ENCODE assay signal across 11 cellular contexts in genomic region chr2:231068525-231069222, GRCh38. TPM values are rescaled to one million over a fixed set of nuclear protein-coding genes. Genes with fewer than 3 reads are reported as not detected.
DNase-seq lines count a peak whose midpoint lies in the region; ATAC-seq and TF ChIP-seq lines count a peak whose summit lies in the region.
"Had no signal": no experiment of that assay in that cellular context is flagged by ENCODE, and none has a peak within 500 bp of the region (broad histone marks: within the 10 kb centered on the region; RNA-seq: fewer than 3 reads in every experiment).

No MANE protein-coding gene starts in this region.

- peak overlapping the region in 1 of 2 donors; percentile 69 for H3K4me3 Mint-ChIP-seq in activated T-cell treated with anti-CD3 and anti-CD28 coated beads, Interleukin-2, amount 50 U/mL, for 72 hours
- H3K4me3 Mint-ChIP-seq: B cell; natural killer cell treated with Interleukin-12 subunit alpha and Interleukin-12 subunit beta and Interleukin-15 and Interleukin-18, amount 100 ng/mL, for 72 hours had no signal

- peak overlapping the region; percentile 89 for H3K27ac Mint-ChIP-seq in activated T-cell treated with anti-CD3 and anti-CD28 coated beads, Interleukin-2, amount 50 U/mL, for 72 hours
- H3K27ac Mint-ChIP-seq: B cell had no signal

- no peaks in the 10 kb centered on the region for H3K9me3 Mint-ChIP-seq in activated T-cell treated with anti-CD3 and anti-CD28 coated beads, Interleukin-2, amount 50 U/mL, for 72 hours
- H3K9me3 Mint-ChIP-seq: natural killer cell treated with Interleukin-12 subunit alpha and Interleukin-12 subunit beta and Interleukin-15 and Interleukin-18, amount 100 ng/mL, for 72 hours had no signal

- peak; percentile 29 to 31 for DNase-seq in activated T-cell treated with anti-CD3 and anti-CD28 coated beads, Interleukin-2, amount 50 U/mL, for 72 hours
- no peak for DNase-seq in activated T-cell treated with anti-CD3 and anti-CD28 coated beads, Interleukin-2, amount 50 U/mL, for 1 hour
- DNase-seq in RKO (ENCODE audit: low spot score) (peak; percentile 81), epithelial cell of esophagus (ENCODE audit: low read depth) (peak; percentile 72), renal cortical epithelial cell (ENCODE audit: low read depth) (peak; percentile 17), GDM1 (lab: John Stamatoyannopoulos, UW) (no peak)
- no peak for DNase-seq in activated effector memory CD4-positive, alpha-beta T cell treated with Interleukin-2 at 50 U/mL for 16 hours

- no peak overlapping the region for H3K4me3 ChIP-seq in epithelial cell of esophagus (ENCODE audit: low read length)
- H3K4me3 ChIP-seq: skin epidermis had no signal

- H3K4me1 Mint-ChIP-seq in activated T-cell treated with anti-CD3 and anti-CD28 coated beads, Interleukin-2, amount 50 U/mL, for 72 hours (ENCODE audit: low read depth): peaks cover 16% of the 10 kb centered on the region
- H3K4me1 Mint-ChIP-seq: B cell had no signal

- peak; percentile 96 to 99 for ATAC-seq in activated T-cell treated with anti-CD3 and anti-CD28 coated beads, Interleukin-2, amount 50 U/mL, for 72 hours (replicated peaks in 1 of 2)
- ATAC-seq in HG02571 (IDR thresholded peaks at IDR 0.05; ENCODE audit: unreplicated experiment): no peak

- H3K36me3 Mint-ChIP-seq in activated T-cell treated with anti-CD3 and anti-CD28 coated beads, Interleukin-2, amount 50 U/mL, for 72 hours (ENCODE audit: insufficient read depth in 2 of 2): peaks cover 9 to 22% of the 10 kb centered on the region in 2 donors

- TF ChIP-seq CTCF in epithelial cell of esophagus (IDR thresholded peaks at IDR 0.05; ENCODE audit: insufficient read depth, low read depth, low read length, missing control alignments): no peak

- H3K27me3 Mint-ChIP-seq in activated T-cell treated with anti-CD3 and anti-CD28 coated beads, Interleukin-2, amount 50 U/mL, for 72 hours (ENCODE audit: low read depth): no peaks in the 10 kb centered on the region
- H3K27me3 Mint-ChIP-seq: B cell; natural killer cell treated with Interleukin-12 subunit alpha and Interleukin-12 subunit beta and Interleukin-15 and Interleukin-18, amount 100 ng/mL, for 72 hours had no signal

RNA-seq across cellular contexts. Expression of gene PSMD1, which starts 12.0 kb away (rescaled TPM):
- 10 to 100 TPM; 64.2 to 66.8 TPM for total RNA-seq in activated T-cell treated with anti-CD3 and anti-CD28 coated beads, Interleukin-2, amount 50 U/mL, for 72 hours
- total RNA-seq in renal cortical epithelial cell: 121 and 135 TPM in 2 replicates

RNA-seq across cellular contexts. Expression of gene C2orf72, which starts 31.4 kb away (rescaled TPM):
- total RNA-seq in activated T-cell treated with anti-CD3 and anti-CD28 coated beads, Interleukin-2, amount 50 U/mL, for 72 hours: 1 to 10 TPM in 1 of 2 donors, under 1 TPM in 1; 0.84 to 1.4 TPM
- total RNA-seq in renal cortical epithelial cell: 0.17 and 0.50 TPM in 2 replicates
- total RNA-seq: B cell had no signal

RNA-seq across cellular contexts. Expression of gene HTR2B, which starts 56.2 kb away (rescaled TPM):
- not detected for total RNA-seq in activated T-cell treated with anti-CD3 and anti-CD28 coated beads, Interleukin-2, amount 50 U/mL, for 72 hours
- 0.05 TPM in 1 of 2 replicates, not detected in the other for total RNA-seq in renal cortical epithelial cell
- total RNA-seq: B cell; natural killer cell treated with Interleukin-12 subunit alpha and Interleukin-12 subunit beta and Interleukin-15 and Interleukin-18, amount 100 ng/mL, for 72 hours had no signal

Comparison
In these comparisons a context has a peak if more than half of its experiments do, and no peak if none do; other contexts are left out.
1. DNase-seq: peak in activated T-cell treated with anti-CD3 and anti-CD28 coated beads, Interleukin-2, amount 50 U/mL, for 72 hours (2 of 2), RKO (single experiment), epithelial cell of esophagus (single experiment) and renal cortical epithelial cell (single experiment); none in activated T-cell treated with anti-CD3 and anti-CD28 coated beads, Interleukin-2, amount 50 U/mL, for 1 hour (single experiment), activated effector memory CD4-positive, alpha-beta T cell treated with Interleukin-2 at 50 U/mL for 16 hours (single experiment) and GDM1 (single experiment).